In genomic region chr6:37432916-37433656, GRCh38 we compare ENCODE assay signal across 1 cellular context.
TF ChIP-seq lines count a peak whose summit lies in the region.

TSS of gene CMTR1 (plus strand) at chr6:37433221. CDS start at chr6:37435630, 2,409 bp downstream.

TF ChIP-seq in HepG2, 621 proteins besides CTCF, POLR2A, EP300 and RAD21 (continued from another document and continues in another):
- TF ChIP-seq CREB3 (CRISPR knock-in tag; IDR thresholded peaks at IDR 0.05) (no peak), ZNF552 (CRISPR knock-in tag; IDR thresholded peaks at IDR 0.05; ENCODE audit: borderline replicate concordance) (peak; percentile 59; the same call in 1 of the 2 replicates), ZBTB7B (CRISPR knock-in tag; IDR thresholded peaks at IDR 0.05) (peak; percentile 75), FOXP4 (CRISPR knock-in tag; IDR thresholded peaks at IDR 0.05) (no peak), RFX5 (IDR thresholded peaks at IDR 0.05; ENCODE audit: low read depth, low read length) (peak; percentile 87), ZNF775 (CRISPR knock-in tag; IDR thresholded peaks at IDR 0.05; ENCODE audit: borderline replicate concordance) (0 out of 2 replicates have a peak, but pooled peaks have one; percentile 40), NR3C1 (CRISPR knock-in tag; IDR thresholded peaks at IDR 0.05) (no peak), ZNF318 (CRISPR knock-in tag; IDR thresholded peaks at IDR 0.05) (peak; percentile 66; the same call in 1 of the 2 replicates), HDAC6 (IDR thresholded peaks at IDR 0.05; ENCODE audit: low read depth, low read length) (no peak), PHF20 (CRISPR knock-in tag; IDR thresholded peaks at IDR 0.05) (peak; percentile 100), ARID2 (CRISPR knock-in tag; IDR thresholded peaks at IDR 0.05; ENCODE audit: borderline replicate concordance) (0 out of 2 replicates have a peak, but pooled peaks have one; percentile 2), ZNF275 (CRISPR knock-in tag; IDR thresholded peaks at IDR 0.05; ENCODE audit: borderline replicate concordance) (peak; percentile 92), YEATS4 (CRISPR knock-in tag; IDR thresholded peaks at IDR 0.05; ENCODE audit: borderline replicate concordance) (no peak; the same call in 1 of the 2 replicates), ZFY (CRISPR knock-in tag; IDR thresholded peaks at IDR 0.05) (peak; percentile 85), ZBTB14 (CRISPR knock-in tag; IDR thresholded peaks at IDR 0.05) (no peak), ZNF691 (CRISPR knock-in tag; IDR thresholded peaks at IDR 0.05; ENCODE audit: borderline replicate concordance, low read depth) (peak; percentile 75), CHD2 (IDR thresholded peaks at IDR 0.05; ENCODE audit: low read depth, low read length) (peak; percentile 35; the same call in 1 of the 2 replicates), MIXL1 (CRISPR knock-in tag; IDR thresholded peaks at IDR 0.05) (peak; percentile 49; the same call in 1 of the 2 replicates), TCF7 (IDR thresholded peaks at IDR 0.05; ENCODE audit: low read depth) (no peak), ZBTB7A (CRISPR knock-in tag; IDR thresholded peaks at IDR 0.05) (no peak), ZFX (CRISPR knock-in tag; IDR thresholded peaks at IDR 0.05; ENCODE audit: low read depth) (peak; percentile 91), NFKB2 (CRISPR knock-in tag; IDR thresholded peaks at IDR 0.05; ENCODE audit: borderline replicate concordance) (peak; percentile 88; the same call in 1 of the 2 replicates), ZNF547 (CRISPR knock-in tag; IDR thresholded peaks at IDR 0.05) (peak; percentile 88), SAFB2 (CRISPR knock-in tag; IDR thresholded peaks at IDR 0.05; ENCODE audit: borderline replicate concordance, low read depth) (peak; percentile 76; the same call in 1 of the 2 replicates), SP5 (CRISPR knock-in tag; IDR thresholded peaks at IDR 0.05; ENCODE audit: borderline replicate concordance, low read depth) (0 out of 2 replicates have a peak, but pooled peaks have one; percentile 21), KAT8 (CRISPR knock-in tag; IDR thresholded peaks at IDR 0.05) (peak; percentile 99), EZH2 (conservative IDR thresholded peaks at IDR 0.05; ENCODE audit: low read depth, low read length) (no peak), ZMAT5 (CRISPR knock-in tag; IDR thresholded peaks at IDR 0.05; ENCODE audit: borderline replicate concordance, low read depth) (no peak), NR2C2 (CRISPR knock-in tag; IDR thresholded peaks at IDR 0.05; ENCODE audit: borderline replicate concordance) (peak; percentile 78), RBAK (CRISPR knock-in tag; IDR thresholded peaks at IDR 0.05) (no peak), TEF (CRISPR knock-in tag; IDR thresholded peaks at IDR 0.05) (no peak), THAP7 (CRISPR knock-in tag; IDR thresholded peaks at IDR 0.05) (peak; percentile 84; the same call in 1 of the 2 replicates), ATF3 (CRISPR knock-in tag; IDR thresholded peaks at IDR 0.05) (peak; percentile 78), TARDBP (CRISPR knock-in tag; IDR thresholded peaks at IDR 0.05) (peak; percentile 72; the same call in 1 of the 2 replicates), ZNF207 (IDR thresholded peaks at IDR 0.05; ENCODE audit: borderline replicate concordance) (no peak), IRF1 (CRISPR knock-in tag; IDR thresholded peaks at IDR 0.05; ENCODE audit: low read depth) (no peak), IKZF1 (IDR thresholded peaks at IDR 0.05) (no peak), GABPA (IDR thresholded peaks at IDR 0.05; ENCODE audit: low read depth, low read length) (no peak), GABPA (CRISPR knock-in tag; IDR thresholded peaks at IDR 0.05; ENCODE audit: low read depth) (0 out of 2 replicates have a peak, but pooled peaks have one; percentile 12), RARA (CRISPR knock-in tag; IDR thresholded peaks at IDR 0.05) (peak; percentile 36; the same call in 1 of the 2 replicates)
